Comparison of ENCODE assay signal across 1 cellular context in genomic region chr17:46181940-46182339, GRCh38.
A peak's percentile ranks its signal among the peaks of the same experiment; 100 is the strongest.
TF ChIP-seq lines count a peak whose summit lies in the region.

No MANE protein-coding gene starts in this region.

TF ChIP-seq in HepG2, 621 proteins besides CTCF, POLR2A, EP300 and RAD21:
- TF ChIP-seq RBM22 (optimal IDR thresholded peaks at IDR 0.05; ENCODE audit: low read length) = peak; percentile 46
- no peak for TF ChIP-seq STAT6 (CRISPR knock-in tag; IDR thresholded peaks at IDR 0.05; ENCODE audit: borderline replicate concordance)
- TF ChIP-seq SUZ12 (IDR thresholded peaks at IDR 0.05; ENCODE audit: low read depth, low read length) = no peak
- TF ChIP-seq NONO (IDR thresholded peaks at IDR 0.05) = no peak
- no peak for TF ChIP-seq NONO (CRISPR knock-in tag; conservative IDR thresholded peaks at IDR 0.05)
- TF ChIP-seq SRY (CRISPR knock-in tag; IDR thresholded peaks at IDR 0.05) = no peak
- no peak for TF ChIP-seq HNF1B (CRISPR knock-in tag; IDR thresholded peaks at IDR 0.05)
- no peak for TF ChIP-seq ATF1 (CRISPR knock-in tag; IDR thresholded peaks at IDR 0.05)
- TF ChIP-seq MED13 (CRISPR knock-in tag; IDR thresholded peaks at IDR 0.05) = no peak
